Comparison of ENCODE assay signal across 8 cellular contexts in the genomic region with DNA sequence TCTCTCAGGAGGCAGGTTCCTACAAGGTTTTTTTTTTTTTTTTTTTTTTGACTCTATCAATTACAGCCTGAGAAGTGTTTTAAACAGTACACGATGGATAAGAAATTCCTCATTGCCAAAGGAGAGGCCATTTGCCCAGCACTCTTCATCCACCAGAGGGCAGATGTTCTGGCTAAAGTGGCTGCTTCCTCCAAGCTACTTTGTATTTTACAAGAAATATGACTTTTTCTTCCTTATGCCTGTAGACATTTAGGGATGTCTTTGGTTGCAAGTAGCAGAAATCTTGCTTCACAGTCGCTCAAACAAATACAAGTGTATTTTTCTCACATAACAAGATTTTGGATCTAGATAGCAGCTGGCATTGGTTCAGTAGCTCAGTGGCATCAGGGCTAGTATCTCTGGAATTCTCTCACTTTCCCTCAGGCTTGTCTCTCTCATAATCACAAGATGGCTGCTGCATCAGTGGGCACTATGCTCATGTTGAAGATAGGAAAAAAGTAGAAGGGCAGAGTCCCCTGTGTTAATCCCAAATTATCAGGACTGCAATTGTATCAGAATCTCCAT.
DNase-seq lines count a peak whose midpoint lies in the region; ATAC-seq and TF ChIP-seq lines count a peak whose summit lies in the region.

No MANE protein-coding gene starts in this region.

- H3K9me3 ChIP-seq in body of pancreas: no peaks in the 10 kb centered on the region

- no peak overlapping the region for H3K27ac ChIP-seq in body of pancreas

- WGBS in body of pancreas, 2 donors: 6 to 16% methylated on average over 2 of the region's 2 CpGs

- intact Hi-C loops in body of pancreas (cut with DNase I): no loop called here

- no peaks in the 10 kb centered on the region for H3K27me3 ChIP-seq in body of pancreas

- TF ChIP-seq POLR2A in body of pancreas (IDR thresholded peaks at IDR 0.05): no peak

- TF ChIP-seq CTCF in LNCAP (IDR thresholded peaks at IDR 0.05) (peak; percentile 79), body of pancreas (IDR thresholded peaks at IDR 0.05) (peak in 5 of 7 experiments; percentile 29 to 43 (median 38))

- no peak overlapping the region for H3K4me3 ChIP-seq in body of pancreas

- no peaks in the 10 kb centered on the region for H3K36me3 ChIP-seq in body of pancreas (replicated peaks in 1 of 2; ENCODE audit: insufficient read depth in 1 of 2, low read depth in 2 of 2)

- DNase-seq in DMS53 treated with DMSO at 0.1 percent for 48 hours (lab: John Stamatoyannopoulos, UW; ENCODE audit: unreplicated experiment): peak; percentile 47
- DNase-seq in body of pancreas: peak in 2 of 4 donors; percentile 11 to 17
- peak; percentile 54 for DNase-seq in left kidney (ENCODE audit: low read depth, low spot score)
- no peak for DNase-seq in GOT3 (lab: John Stamatoyannopoulos, UW)
- DNase-seq in NCI-H187 (lab: John Stamatoyannopoulos, UW): no peak
- no peak for DNase-seq in NCI-H2227 treated with DMSO at 0.1 percent for 48 hours (lab: John Stamatoyannopoulos, UW)

- ATAC-seq in GM19463 (IDR thresholded peaks at IDR 0.05; ENCODE audit: unreplicated experiment) (peak; percentile 65), body of pancreas (no peak)

- H3K4me1 ChIP-seq in body of pancreas: no peaks in the 10 kb centered on the region

Comparison
In these comparisons a context has a peak if more than half of its experiments do, and no peak if none do; other contexts are left out.
1. DNase-seq: peak in DMS53 treated with DMSO at 0.1 percent for 48 hours (single experiment) and left kidney (single experiment); none in GOT3 (single experiment), NCI-H187 (0 of 2) and NCI-H2227 treated with DMSO at 0.1 percent for 48 hours (single experiment).